Comparison of ENCODE assay signal across 11 cellular contexts in the genomic region with DNA sequence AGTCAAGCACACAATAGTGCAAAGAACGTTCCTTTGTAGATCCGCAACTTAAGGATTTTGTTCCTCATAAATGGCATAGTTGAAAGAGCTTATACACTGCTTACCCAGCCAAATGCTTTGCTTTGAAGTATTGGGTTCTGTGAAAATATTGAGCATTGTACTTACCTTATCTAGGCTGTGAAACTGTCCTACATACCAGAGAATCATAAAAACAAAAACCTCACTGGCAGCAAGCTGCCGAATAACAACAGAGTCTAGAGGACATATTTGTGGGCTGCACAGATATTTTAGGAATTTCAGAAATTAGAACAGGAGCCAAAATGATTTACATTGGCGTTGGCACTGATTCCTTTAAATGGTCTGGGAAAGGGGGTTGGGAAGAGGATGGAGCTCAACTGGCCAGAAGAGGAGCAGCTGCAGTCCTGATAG.
A peak's percentile ranks its signal among the peaks of the same experiment; 100 is the strongest.
DNase-seq lines count a peak whose midpoint lies in the region; ATAC-seq and TF ChIP-seq lines count a peak whose summit lies in the region.
"Had no signal": no experiment of that assay in that cellular context is flagged by ENCODE, and none has a peak within 500 bp of the region (broad histone marks: within the 10 kb centered on the region; RNA-seq: fewer than 3 reads in every experiment).

No MANE protein-coding gene starts in this region.

- intact Hi-C loops in esophagus muscularis mucosa (cut with DNase I): no loop called here

- H3K27ac Mint-ChIP-seq in nephron (peak overlapping the region; percentile 62 to 87 (median 73)), type B pancreatic cell (no peak overlapping the region)

- no peaks in the 10 kb centered on the region for H3K9me3 ChIP-seq in MG63
- no peaks in the 10 kb centered on the region for H3K9me3 ChIP-seq in esophagus muscularis mucosa
- H3K9me3 ChIP-seq: neutrophil had no signal

- no peak for ATAC-seq in GM18858 (IDR thresholded peaks at IDR 0.05; ENCODE audit: unreplicated experiment)

- TF ChIP-seq POLR2A in esophagus muscularis mucosa (IDR thresholded peaks at IDR 0.05; ENCODE audit: low read depth): no peak

- H3K36me3 Mint-ChIP-seq in nephron (ENCODE audit: low read depth) (peaks cover 82% of the 10 kb centered on the region), type B pancreatic cell (peaks cover 73% of the 10 kb centered on the region)

- H3K36me3 ChIP-seq in MG63 (peaks cover 68% of the 10 kb centered on the region), esophagus muscularis mucosa (peaks cover 19 to 50% (median 41%) of the 10 kb centered on the region in 4 donors)
- H3K36me3 ChIP-seq: neutrophil had no signal

- DNase-seq in AG08396 (ENCODE audit: low spot score): peak; percentile 47
- peak; percentile 33 for DNase-seq in MG63
- DNase-seq in esophagus muscularis mucosa (ENCODE audit: extremely low spot score): no peak
- DNase-seq in type B pancreatic cell (ENCODE audit: extremely low spot score, unreplicated experiment): no peak
- no peak for DNase-seq in NCI-H82 (lab: John Stamatoyannopoulos, UW)
- DNase-seq in NCI-H1436 (lab: John Stamatoyannopoulos, UW): no peak
- DNase-seq: cortex of kidney, NCI-H187 had no signal

- H3K4me1 Mint-ChIP-seq in nephron (peaks cover 63% of the 10 kb centered on the region), type B pancreatic cell (ENCODE audit: unreplicated experiment) (peaks cover 27% of the 10 kb centered on the region)

- no peak for TF ChIP-seq EP300 in esophagus muscularis mucosa (IDR thresholded peaks at IDR 0.05)

- no peaks in the 10 kb centered on the region for H3K9me3 Mint-ChIP-seq in nephron
- peaks cover 7% of the 10 kb centered on the region for H3K9me3 Mint-ChIP-seq in type B pancreatic cell

- no peak overlapping the region for H3K4me3 Mint-ChIP-seq in nephron
- no peak overlapping the region for H3K4me3 Mint-ChIP-seq in type B pancreatic cell

- H3K27me3 Mint-ChIP-seq in nephron (ENCODE audit: low read depth): no peaks in the 10 kb centered on the region
- H3K27me3 Mint-ChIP-seq in type B pancreatic cell: no peaks in the 10 kb centered on the region

- no peaks in the 10 kb centered on the region for H3K27me3 ChIP-seq in MG63
- H3K27me3 ChIP-seq in esophagus muscularis mucosa: no peaks in the 10 kb centered on the region
- H3K27me3 ChIP-seq: neutrophil had no signal

- WGBS in esophagus muscularis mucosa: 65% methylated on average over 4 of the region's 4 CpGs

- TF ChIP-seq CTCF in esophagus muscularis mucosa (IDR thresholded peaks at IDR 0.05) (no peak), nephron (IDR thresholded peaks at IDR 0.05; ENCODE audit: unreplicated experiment in 3 of 3) (no peak), type B pancreatic cell (conservative IDR thresholded peaks at IDR 0.05) (no peak)

- H3K27ac ChIP-seq in esophagus muscularis mucosa (replicated peaks in 1 of 4): peak overlapping the region in 3 of 4 donors; percentile 1 to 53 (median 29)
- H3K27ac ChIP-seq: neutrophil had no signal

- no peak overlapping the region for H3K4me3 ChIP-seq in MG63
- H3K4me3 ChIP-seq in esophagus muscularis mucosa: no peak overlapping the region

- peaks cover 36 to 52% (median 45%) of the 10 kb centered on the region in 4 donors for H3K4me1 ChIP-seq in esophagus muscularis mucosa

Comparison
In these comparisons a context has a peak if more than half of its experiments do, and no peak if none do; other contexts are left out.
1. DNase-seq: peak in AG08396 (single experiment) and MG63 (single experiment); none in esophagus muscularis mucosa (single experiment), type B pancreatic cell (single experiment), NCI-H82 (single experiment) and NCI-H1436 (single experiment).